Comparison of ENCODE assay signal across 8 cellular contexts in genomic region chr11:72483412-72484186, GRCh38. TPM values are rescaled to one million over a fixed set of nuclear protein-coding genes. Genes with fewer than 3 reads are reported as not detected.
A peak's percentile ranks its signal among the peaks of the same experiment; 100 is the strongest.
DNase-seq lines count a peak whose midpoint lies in the region; ATAC-seq and TF ChIP-seq lines count a peak whose summit lies in the region.
"Had no signal": no experiment of that assay in that cellular context is flagged by ENCODE, and none has a peak within 500 bp of the region (broad histone marks: within the 10 kb centered on the region; RNA-seq: fewer than 3 reads in every experiment).

No MANE protein-coding gene starts in this region.

- H3K79me2 ChIP-seq in MM.1S (ENCODE audit: low read length), result no peaks in the 10 kb centered on the region

- H3K27me3 Mint-ChIP-seq in activated T-helper 2 cell treated with anti-CD3 and anti-CD28 coated beads, Interferon-gamma antibody, Interleukin-2, Interleukin-4, amounts not matched to agents 10 μg/mL and 5 μg/mL and 100 μg/mL, durations not matched to agents 14 hours and 24 hours and 36 hours (ENCODE audit: low read depth), result peaks cover 13% of the 10 kb centered on the region
- H3K27me3 Mint-ChIP-seq in stimulated activated naive CD8-positive, alpha-beta T cell treated with anti-CD3 and anti-CD28 coated beads, Interleukin-15, amount 100 ng/mL, for 72 hours, result peaks cover 8% of the 10 kb centered on the region

- H3K27ac ChIP-seq in MM.1S (ENCODE audit: low read length), result no peak overlapping the region

- peaks cover 10% of the 10 kb centered on the region for H3K4me1 ChIP-seq in MM.1S (ENCODE audit: low read length)

- no peaks in the 10 kb centered on the region for H4K20me1 ChIP-seq in MM.1S (ENCODE audit: insufficient read depth, low read length)

- H3K9me3 ChIP-seq in MM.1S (replicated peaks; ENCODE audit: insufficient read depth, low read length), result no peaks in the 10 kb centered on the region

- H2AFZ ChIP-seq in MM.1S (ENCODE audit: low read length), result peak overlapping the region; percentile 62; the same call in 1 of the 2 replicates

- intact Hi-C loops in activated T-helper 2 cell treated with anti-CD3 and anti-CD28 coated beads, Interferon-gamma antibody, Interleukin-2, Interleukin-4, amounts not matched to agents 10 μg/mL and 5 μg/mL and 100 μg/mL, durations not matched to agents 14 hours and 24 hours and 36 hours (cut with micrococcal nuclease), result loop anchor here (5.0 kb wide), 2 partner anchors 34 to 69 kb away; no protein-coding TSS in a partner anchor

- no peaks in the 10 kb centered on the region for H3K36me3 ChIP-seq in MM.1S (replicated peaks; ENCODE audit: insufficient read depth, low read length)

- H3K9me3 Mint-ChIP-seq in activated T-helper 2 cell treated with anti-CD3 and anti-CD28 coated beads, Interferon-gamma antibody, Interleukin-2, Interleukin-4, amounts not matched to agents 10 μg/mL and 5 μg/mL and 100 μg/mL, durations not matched to agents 14 hours and 24 hours and 36 hours, result no peaks in the 10 kb centered on the region
- no peaks in the 10 kb centered on the region for H3K9me3 Mint-ChIP-seq in stimulated activated naive CD8-positive, alpha-beta T cell treated with anti-CD3 and anti-CD28 coated beads, Interleukin-15, amount 100 ng/mL, for 72 hours

- no peaks in the 10 kb centered on the region for H3F3A ChIP-seq in MM.1S (ENCODE audit: insufficient read depth, low read length)

- H3K4me1 Mint-ChIP-seq in activated T-helper 2 cell treated with anti-CD3 and anti-CD28 coated beads, Interferon-gamma antibody, Interleukin-2, Interleukin-4, amounts not matched to agents 10 μg/mL and 5 μg/mL and 100 μg/mL, durations not matched to agents 14 hours and 24 hours and 36 hours (ENCODE audit: low read depth), result peaks cover 13% of the 10 kb centered on the region
- H3K4me1 Mint-ChIP-seq in stimulated activated naive CD8-positive, alpha-beta T cell treated with anti-CD3 and anti-CD28 coated beads, Interleukin-15, amount 100 ng/mL, for 72 hours, result peaks cover 9% of the 10 kb centered on the region

- no peak overlapping the region for H3K9ac ChIP-seq in MM.1S (ENCODE audit: low read length)

- no peaks in the 10 kb centered on the region for H3K36me3 Mint-ChIP-seq in activated T-helper 2 cell treated with anti-CD3 and anti-CD28 coated beads, Interferon-gamma antibody, Interleukin-2, Interleukin-4, amounts not matched to agents 10 μg/mL and 5 μg/mL and 100 μg/mL, durations not matched to agents 14 hours and 24 hours and 36 hours (ENCODE audit: low read depth)

- peak; percentile 11 for DNase-seq in MM.1S
- no peak for DNase-seq in activated T-helper 2 cell treated with anti-CD3 and anti-CD28 coated beads, Interferon-gamma antibody, Interleukin-2, Interleukin-4, amounts not matched to agents 10 μg/mL and 5 μg/mL and 100 μg/mL, durations not matched to agents 14 hours and 24 hours and 36 hours (ENCODE audit: low spot score)
- DNase-seq in iris pigment epithelial cell (ENCODE audit: low read depth), result peak; percentile 89
- peak in 1 of 2 donors; percentile 21 for DNase-seq in stimulated activated naive CD8-positive, alpha-beta T cell treated with anti-CD3 and anti-CD28 coated beads, Interleukin-15, amount 100 ng/mL, for 72 hours
- no peak for DNase-seq in NCI-H748 treated with DMSO at 0.1 percent for 48 hours (lab: John Stamatoyannopoulos, UW)
- DNase-seq in activated effector memory CD4-positive, alpha-beta T cell treated with Interleukin-2 at 50 U/mL for 16 hours, result no peak
- DNase-seq: islet precursor cell had no signal

- no peaks in the 10 kb centered on the region for H3K27me3 ChIP-seq in MM.1S (replicated peaks; ENCODE audit: insufficient read depth, low read length)

- H3K4me2 ChIP-seq in MM.1S (ENCODE audit: low read depth, low read length), result peak overlapping the region; percentile 16; the same call in 1 of the 2 replicates

- peak overlapping the region; percentile 7 for H3K27ac Mint-ChIP-seq in activated T-helper 2 cell treated with anti-CD3 and anti-CD28 coated beads, Interferon-gamma antibody, Interleukin-2, Interleukin-4, amounts not matched to agents 10 μg/mL and 5 μg/mL and 100 μg/mL, durations not matched to agents 14 hours and 24 hours and 36 hours
- H3K27ac Mint-ChIP-seq in stimulated activated naive CD8-positive, alpha-beta T cell treated with anti-CD3 and anti-CD28 coated beads, Interleukin-15, amount 100 ng/mL, for 72 hours, result no peak overlapping the region

- TF ChIP-seq CTCF in MM.1S (IDR thresholded peaks at IDR 0.05; ENCODE audit: low read length), result no peak

- ATAC-seq in stimulated activated naive CD8-positive, alpha-beta T cell treated with anti-CD3 and anti-CD28 coated beads, Interleukin-15, amount 100 ng/mL, for 72 hours, result peak; percentile 76
- no peak for ATAC-seq in HG02588 (IDR thresholded peaks at IDR 0.05; ENCODE audit: unreplicated experiment)

- H3K9me2 ChIP-seq in MM.1S (replicated peaks; ENCODE audit: insufficient read depth, low read length), result no peaks in the 10 kb centered on the region

- no peak overlapping the region for H3K4me3 ChIP-seq in MM.1S (ENCODE audit: low read length)

- no peak overlapping the region for H3K4me3 Mint-ChIP-seq in activated T-helper 2 cell treated with anti-CD3 and anti-CD28 coated beads, Interferon-gamma antibody, Interleukin-2, Interleukin-4, amounts not matched to agents 10 μg/mL and 5 μg/mL and 100 μg/mL, durations not matched to agents 14 hours and 24 hours and 36 hours (ENCODE audit: low read depth)
- no peak overlapping the region for H3K4me3 Mint-ChIP-seq in stimulated activated naive CD8-positive, alpha-beta T cell treated with anti-CD3 and anti-CD28 coated beads, Interleukin-15, amount 100 ng/mL, for 72 hours

RNA-seq across cellular contexts. Expression of gene CLPB, which starts 49.3 kb away (rescaled TPM):
- total RNA-seq in activated T-helper 2 cell treated with anti-CD3 and anti-CD28 coated beads, Interferon-gamma antibody, Interleukin-2, Interleukin-4, amounts not matched to agents 10 μg/mL and 5 μg/mL and 100 μg/mL, durations not matched to agents 14 hours and 24 hours and 36 hours, result 38.2 and 40.6 TPM in 2 replicates

Comparison
In these comparisons a context has a peak if more than half of its experiments do, and no peak if none do; other contexts are left out.
1. DNase-seq: peak in MM.1S (single experiment) and iris pigment epithelial cell (single experiment); none in activated T-helper 2 cell treated with anti-CD3 and anti-CD28 coated beads, Interferon-gamma antibody, Interleukin-2, Interleukin-4, amounts not matched to agents 10 μg/mL and 5 μg/mL and 100 μg/mL, durations not matched to agents 14 hours and 24 hours and 36 hours (single experiment), NCI-H748 treated with DMSO at 0.1 percent for 48 hours (single experiment) and activated effector memory CD4-positive, alpha-beta T cell treated with Interleukin-2 at 50 U/mL for 16 hours (single experiment).